Comparison of ENCODE assay signal across 18 cellular contexts in the genomic region with DNA sequence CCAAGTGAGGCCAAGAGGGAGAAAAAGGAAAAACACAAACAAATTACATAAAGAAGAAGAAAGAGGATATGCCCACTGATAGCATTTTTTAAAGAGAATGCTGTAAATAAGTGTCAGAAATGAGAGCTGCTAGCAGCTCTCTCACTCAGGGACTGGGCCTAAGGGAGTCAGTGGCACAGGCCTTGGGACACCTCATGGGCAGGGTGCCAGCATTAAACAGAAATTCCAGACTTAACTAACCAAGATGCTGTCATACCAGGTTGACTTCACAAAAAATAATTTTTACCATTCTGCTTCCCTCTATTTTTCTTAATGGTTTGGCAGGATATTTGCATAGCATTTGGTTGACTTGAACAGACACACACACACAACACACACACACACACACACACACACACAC.
DNase-seq lines count a peak whose midpoint lies in the region; ATAC-seq and TF ChIP-seq lines count a peak whose summit lies in the region.
"Had no signal": no experiment of that assay in that cellular context is flagged by ENCODE, and none has a peak within 500 bp of the region (broad histone marks: within the 10 kb centered on the region; RNA-seq: fewer than 3 reads in every experiment).

No MANE protein-coding gene starts in this region.

- peak overlapping the region; percentile 6; the same call in 1 of the 2 replicates for H3K27ac ChIP-seq in SK-N-MC
- H3K27ac ChIP-seq: KMS-11, RWPE1 had no signal

- no peak for TF ChIP-seq CTCF in foreskin fibroblast (IDR thresholded peaks at IDR 0.05; ENCODE audit: low read depth, low read length)

- no peak for ATAC-seq in HG02759 (IDR thresholded peaks at IDR 0.05; ENCODE audit: unreplicated experiment)
- ATAC-seq: GM23338, HepG2 had no signal

- no peaks in the 10 kb centered on the region for H3K36me3 ChIP-seq in SK-N-MC (ENCODE audit: insufficient read depth, low read length)

- H3K9ac ChIP-seq in SK-N-MC (ENCODE audit: insufficient read length): no peak overlapping the region
- H3K9ac ChIP-seq: KMS-11 had no signal

- no peaks in the 10 kb centered on the region for H3K9me3 ChIP-seq in SK-N-MC (ENCODE audit: low read depth, low read length)

- DNase-seq in NCI-H526 (lab: John Stamatoyannopoulos, UW): peak; percentile 35 to 49
- no peak for DNase-seq in NCI-H526 treated with DMSO at 0.1 percent for 48 hours (lab: John Stamatoyannopoulos, UW)
- DNase-seq in SK-N-MC (ENCODE audit: low read depth, low spot score): no peak
- peak; percentile 79 for DNase-seq in kidney tubule cell (ENCODE audit: low spot score)
- DNase-seq in foreskin fibroblast: no peak
- DNase-seq in activated CD4-positive, CD25-positive, alpha-beta regulatory T cell treated with anti-CD3 and anti-CD28 coated beads, Interleukin-2, amount 50 U/mL, for 72 hours: no peak
- DNase-seq: DMS153, HCEC 1CT, NCI-H1048, NCI-H146, NCI-H2029 treated with DMSO at 0.1 percent for 48 hours, NCI-H2171 treated with DMSO at 0.1 percent for 48 hours, NCI-H82 had no signal

- H3K4me3 ChIP-seq in SK-N-MC (no peak overlapping the region), foreskin fibroblast (ENCODE audit: low read depth in 1 of 2, low read length in 2 of 2) (no peak overlapping the region)
- H3K4me3 ChIP-seq: GM23338 had no signal

Comparison
In these comparisons a context has a peak if more than half of its experiments do, and no peak if none do; other contexts are left out.
1. DNase-seq: peak in NCI-H526 (2 of 2) and kidney tubule cell (single experiment); none in NCI-H526 treated with DMSO at 0.1 percent for 48 hours (single experiment), SK-N-MC (single experiment), foreskin fibroblast (0 of 2) and activated CD4-positive, CD25-positive, alpha-beta regulatory T cell treated with anti-CD3 and anti-CD28 coated beads, Interleukin-2, amount 50 U/mL, for 72 hours (single experiment).